17 cellular contexts compared by ENCODE assay signal in genomic region chr1:9814619-9815018, GRCh38.
"Had no signal": no experiment of that assay in that cellular context is flagged by ENCODE, and none has a peak within 500 bp of the region (broad histone marks: within the 10 kb centered on the region; RNA-seq: fewer than 3 reads in every experiment).

No MANE protein-coding gene starts in this region.

- H3K36me3 ChIP-seq: brain microvascular endothelial cell, esophagus squamous epithelium, neural progenitor cell had no signal

- DNase-seq: activated CD4-positive, alpha-beta T cell treated with anti-CD3 and anti-CD28 coated beads for 1 hour; activated CD4-positive, alpha-beta T cell treated with anti-CD3 and anti-CD28 coated beads, Interleukin-2, amount 50 U/mL, for 48 hours; activated CD8-positive, alpha-beta memory T cell treated with anti-CD3 and anti-CD28 coated beads, Interleukin-2, amount 10 ng/mL, durations not matched to agents 7 days and 5 days; activated gamma-delta T cell treated with Interleukin-2 at 50 U/mL for 16 hours; activated naive CD8-positive, alpha-beta T cell treated with anti-CD3 and anti-CD28 coated beads for 36 hours; activated T-cell treated with anti-CD3 and anti-CD28 coated beads, Interleukin-2, amount 50 U/mL, for 24 hours; brain microvascular endothelial cell; esophagus squamous epithelium; foreskin keratinocyte; head of caudate nucleus; mammary epithelial cell; retina had no signal

- H3K9ac ChIP-seq: neural progenitor cell, parathyroid adenoma had no signal

- H3K27me3 ChIP-seq: brain microvascular endothelial cell, esophagus squamous epithelium, foreskin keratinocyte, neural progenitor cell had no signal

- H3K4me1 ChIP-seq: parathyroid adenoma had no signal

- ATAC-seq: activated CD8-positive, alpha-beta memory T cell treated with anti-CD3 and anti-CD28 coated beads, Interleukin-2, amount 10 ng/mL, durations not matched to agents 7 days and 5 days; foreskin keratinocyte; stimulated activated memory B cell treated with anti-CD40 and anti-IgM and Interleukin-4, amounts not matched to agents 10 μg/mL and 1 μg/mL and 100 μg/mL, for 72 hours had no signal

- H3K9me3 Mint-ChIP-seq: activated naive CD8-positive, alpha-beta T cell treated with anti-CD3 and anti-CD28 coated beads for 36 hours; activated T-cell treated with anti-CD3 and anti-CD28 coated beads, Interleukin-2, amount 50 U/mL, for 24 hours; stimulated activated memory B cell treated with anti-CD40 and anti-IgM and Interleukin-4, amounts not matched to agents 10 μg/mL and 1 μg/mL and 100 μg/mL, for 72 hours; T-helper 2 cell treated with Interferon-gamma antibody and Interleukin-4, amounts not matched to agents 5 μg/mL and 100 μg/mL, for 36 hours had no signal

- H3K27me3 Mint-ChIP-seq: activated CD8-positive, alpha-beta memory T cell treated with anti-CD3 and anti-CD28 coated beads, Interleukin-2, amount 10 ng/mL, durations not matched to agents 7 days and 5 days; activated naive CD8-positive, alpha-beta T cell treated with anti-CD3 and anti-CD28 coated beads for 36 hours; activated T-cell treated with anti-CD3 and anti-CD28 coated beads, Interleukin-2, amount 50 U/mL, for 24 hours; stimulated activated memory B cell treated with anti-CD40 and anti-IgM and Interleukin-4, amounts not matched to agents 10 μg/mL and 1 μg/mL and 100 μg/mL, for 72 hours had no signal

- H3K9me3 ChIP-seq: esophagus squamous epithelium had no signal

- H2AFZ ChIP-seq: neural progenitor cell, parathyroid adenoma had no signal

- H3K27ac Mint-ChIP-seq: activated CD8-positive, alpha-beta memory T cell treated with anti-CD3 and anti-CD28 coated beads, Interleukin-2, amount 10 ng/mL, durations not matched to agents 7 days and 5 days; activated naive CD8-positive, alpha-beta T cell treated with anti-CD3 and anti-CD28 coated beads for 36 hours; activated T-cell treated with anti-CD3 and anti-CD28 coated beads, Interleukin-2, amount 50 U/mL, for 24 hours; neural progenitor cell; stimulated activated memory B cell treated with anti-CD40 and anti-IgM and Interleukin-4, amounts not matched to agents 10 μg/mL and 1 μg/mL and 100 μg/mL, for 72 hours; T-helper 2 cell treated with Interferon-gamma antibody and Interleukin-4, amounts not matched to agents 5 μg/mL and 100 μg/mL, for 36 hours had no signal

- H3K4me3 Mint-ChIP-seq: activated CD8-positive, alpha-beta memory T cell treated with anti-CD3 and anti-CD28 coated beads, Interleukin-2, amount 10 ng/mL, durations not matched to agents 7 days and 5 days; activated naive CD8-positive, alpha-beta T cell treated with anti-CD3 and anti-CD28 coated beads for 36 hours; activated T-cell treated with anti-CD3 and anti-CD28 coated beads, Interleukin-2, amount 50 U/mL, for 24 hours; neural progenitor cell; stimulated activated memory B cell treated with anti-CD40 and anti-IgM and Interleukin-4, amounts not matched to agents 10 μg/mL and 1 μg/mL and 100 μg/mL, for 72 hours; T-helper 2 cell treated with Interferon-gamma antibody and Interleukin-4, amounts not matched to agents 5 μg/mL and 100 μg/mL, for 36 hours had no signal

- H3K4me3 ChIP-seq: esophagus squamous epithelium, neural progenitor cell, skin epidermis had no signal

- H3K4me2 ChIP-seq: neural progenitor cell had no signal

- H3K27ac ChIP-seq: brain microvascular endothelial cell, esophagus squamous epithelium, neural progenitor cell, parathyroid adenoma, skin epidermis had no signal

- H3K36me3 Mint-ChIP-seq: activated naive CD8-positive, alpha-beta T cell treated with anti-CD3 and anti-CD28 coated beads for 36 hours had no signal
